ENCODE assay signal across 1 cellular context in the genomic region with DNA sequence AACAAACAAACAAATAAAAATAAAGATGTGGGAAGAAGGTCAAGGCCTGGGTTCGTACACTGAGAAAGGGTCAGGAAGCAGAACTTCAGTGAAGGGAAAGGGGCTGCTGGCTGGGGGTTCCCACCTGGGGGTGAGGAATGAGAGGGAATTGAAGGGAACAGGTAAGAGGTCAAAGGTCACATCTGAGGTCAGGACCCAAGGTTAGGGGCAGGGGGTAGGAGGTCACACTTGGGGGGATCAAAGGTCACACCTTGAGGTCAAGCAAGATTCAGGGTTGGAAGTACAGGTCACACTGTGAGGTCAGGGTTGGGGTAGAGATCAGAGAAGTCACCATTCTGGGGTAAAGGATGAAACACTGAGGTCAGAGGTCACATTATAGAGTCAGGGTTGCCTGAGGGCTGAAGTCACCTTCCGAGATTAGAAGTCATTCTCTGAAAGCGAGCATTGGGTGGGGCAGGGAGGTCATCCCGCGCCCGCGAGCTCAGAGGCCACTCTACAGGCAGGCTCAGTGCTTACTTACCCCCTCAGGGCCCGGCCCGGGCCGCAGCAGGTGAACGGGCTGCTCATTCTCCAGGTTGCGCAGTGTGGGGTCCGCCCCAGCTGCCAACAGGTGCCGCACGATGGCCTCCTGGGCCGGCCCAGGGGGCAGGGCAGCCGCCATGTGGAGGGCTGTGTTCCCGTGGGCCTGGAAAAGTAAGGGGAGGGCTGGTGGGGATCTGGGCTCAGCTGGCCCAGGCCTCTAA.
A peak's percentile ranks its signal among the peaks of the same experiment; 100 is the strongest.
TF ChIP-seq lines count a peak whose summit lies in the region.

No MANE protein-coding gene starts in this region.

TF ChIP-seq in GM12878, 131 proteins besides CTCF, POLR2A, EP300 and RAD21:
- no peak for TF ChIP-seq RUNX3 (IDR thresholded peaks at IDR 0.05; ENCODE audit: low read length)
- TF ChIP-seq, protein P1, sequence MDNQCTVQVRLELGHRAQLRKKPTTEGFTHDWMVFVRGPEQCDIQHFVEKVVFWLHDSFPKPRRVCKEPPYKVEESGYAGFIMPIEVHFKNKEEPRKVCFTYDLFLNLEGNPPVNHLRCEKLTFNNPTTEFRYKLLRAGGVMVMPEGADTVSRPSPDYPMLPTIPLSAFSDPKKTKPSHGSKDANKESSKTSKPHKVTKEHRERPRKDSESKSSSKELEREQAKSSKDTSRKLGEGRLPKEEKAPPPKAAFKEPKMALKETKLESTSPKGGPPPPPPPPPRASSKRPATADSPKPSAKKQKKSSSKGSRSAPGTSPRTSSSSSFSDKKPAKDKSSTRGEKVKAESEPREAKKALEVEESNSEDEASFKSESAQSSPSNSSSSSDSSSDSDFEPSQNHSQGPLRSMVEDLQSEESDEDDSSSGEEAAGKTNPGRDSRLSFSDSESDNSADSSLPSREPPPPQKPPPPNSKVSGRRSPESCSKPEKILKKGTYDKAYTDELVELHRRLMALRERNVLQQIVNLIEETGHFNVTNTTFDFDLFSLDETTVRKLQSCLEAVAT (IDR thresholded peaks at IDR 0.05): no peak
- TF ChIP-seq NR2C2 (IDR thresholded peaks at IDR 0.05; ENCODE audit: borderline replicate concordance, control insufficient read depth, insufficient read length, low read depth): peak; percentile 43
- TF ChIP-seq, protein P2, sequence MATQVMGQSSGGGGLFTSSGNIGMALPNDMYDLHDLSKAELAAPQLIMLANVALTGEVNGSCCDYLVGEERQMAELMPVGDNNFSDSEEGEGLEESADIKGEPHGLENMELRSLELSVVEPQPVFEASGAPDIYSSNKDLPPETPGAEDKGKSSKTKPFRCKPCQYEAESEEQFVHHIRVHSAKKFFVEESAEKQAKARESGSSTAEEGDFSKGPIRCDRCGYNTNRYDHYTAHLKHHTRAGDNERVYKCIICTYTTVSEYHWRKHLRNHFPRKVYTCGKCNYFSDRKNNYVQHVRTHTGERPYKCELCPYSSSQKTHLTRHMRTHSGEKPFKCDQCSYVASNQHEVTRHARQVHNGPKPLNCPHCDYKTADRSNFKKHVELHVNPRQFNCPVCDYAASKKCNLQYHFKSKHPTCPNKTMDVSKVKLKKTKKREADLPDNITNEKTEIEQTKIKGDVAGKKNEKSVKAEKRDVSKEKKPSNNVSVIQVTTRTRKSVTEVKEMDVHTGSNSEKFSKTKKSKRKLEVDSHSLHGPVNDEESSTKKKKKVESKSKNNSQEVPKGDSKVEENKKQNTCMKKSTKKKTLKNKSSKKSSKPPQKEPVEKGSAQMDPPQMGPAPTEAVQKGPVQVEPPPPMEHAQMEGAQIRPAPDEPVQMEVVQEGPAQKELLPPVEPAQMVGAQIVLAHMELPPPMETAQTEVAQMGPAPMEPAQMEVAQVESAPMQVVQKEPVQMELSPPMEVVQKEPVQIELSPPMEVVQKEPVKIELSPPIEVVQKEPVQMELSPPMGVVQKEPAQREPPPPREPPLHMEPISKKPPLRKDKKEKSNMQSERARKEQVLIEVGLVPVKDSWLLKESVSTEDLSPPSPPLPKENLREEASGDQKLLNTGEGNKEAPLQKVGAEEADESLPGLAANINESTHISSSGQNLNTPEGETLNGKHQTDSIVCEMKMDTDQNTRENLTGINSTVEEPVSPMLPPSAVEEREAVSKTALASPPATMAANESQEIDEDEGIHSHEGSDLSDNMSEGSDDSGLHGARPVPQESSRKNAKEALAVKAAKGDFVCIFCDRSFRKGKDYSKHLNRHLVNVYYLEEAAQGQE (IDR thresholded peaks at IDR 0.05; ENCODE audit: low read depth, low read length): no peak
- TF ChIP-seq NR2C1 (IDR thresholded peaks at IDR 0.05): peak; percentile 82
- TF ChIP-seq NR2F1 (conservative IDR thresholded peaks at IDR 0.05): peak; percentile 95
